In the genomic region with DNA sequence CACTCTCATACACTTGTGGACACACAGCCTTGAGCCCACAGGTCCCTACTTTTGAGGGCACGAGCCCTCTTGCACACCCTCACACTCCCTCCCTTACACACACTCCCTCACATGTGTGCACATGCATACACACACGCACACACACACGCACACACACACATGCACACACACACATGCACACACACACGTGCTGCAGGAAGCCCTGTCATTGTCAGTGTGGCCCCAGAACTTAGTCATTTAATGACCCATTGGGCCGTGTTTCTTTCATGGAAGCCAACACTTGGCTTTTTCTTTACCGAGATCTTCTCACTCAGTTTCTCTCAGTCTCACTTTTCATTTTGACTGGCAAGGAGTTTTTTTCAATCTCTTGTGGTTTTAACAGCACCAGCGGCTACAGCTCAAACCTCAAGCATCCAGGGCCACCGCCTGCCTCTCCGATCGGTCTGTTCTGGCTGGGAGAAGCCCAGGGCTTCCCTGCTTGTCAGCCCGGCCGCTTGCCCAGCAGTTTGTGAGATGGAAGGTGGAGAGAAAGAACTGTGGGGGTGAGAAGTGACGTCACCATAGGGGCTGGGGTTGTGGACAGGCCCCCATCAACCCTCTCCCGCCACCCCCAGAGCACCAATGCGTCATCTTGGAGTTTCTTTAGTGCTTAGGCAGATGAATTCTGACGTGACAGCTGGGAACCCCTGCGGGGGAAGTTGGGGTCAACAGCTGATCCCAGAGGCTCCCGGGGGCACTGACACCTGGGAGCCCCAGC, we compare ENCODE assay signal across 1 cellular context.
A peak's percentile ranks its signal among the peaks of the same experiment; 100 is the strongest.
TF ChIP-seq lines count a peak whose summit lies in the region.

No MANE protein-coding gene starts in this region.

TF ChIP-seq in GM12878, 131 proteins besides CTCF, POLR2A, EP300 and RAD21 (continued from another document and continues in another):
- TF ChIP-seq, protein P1, sequence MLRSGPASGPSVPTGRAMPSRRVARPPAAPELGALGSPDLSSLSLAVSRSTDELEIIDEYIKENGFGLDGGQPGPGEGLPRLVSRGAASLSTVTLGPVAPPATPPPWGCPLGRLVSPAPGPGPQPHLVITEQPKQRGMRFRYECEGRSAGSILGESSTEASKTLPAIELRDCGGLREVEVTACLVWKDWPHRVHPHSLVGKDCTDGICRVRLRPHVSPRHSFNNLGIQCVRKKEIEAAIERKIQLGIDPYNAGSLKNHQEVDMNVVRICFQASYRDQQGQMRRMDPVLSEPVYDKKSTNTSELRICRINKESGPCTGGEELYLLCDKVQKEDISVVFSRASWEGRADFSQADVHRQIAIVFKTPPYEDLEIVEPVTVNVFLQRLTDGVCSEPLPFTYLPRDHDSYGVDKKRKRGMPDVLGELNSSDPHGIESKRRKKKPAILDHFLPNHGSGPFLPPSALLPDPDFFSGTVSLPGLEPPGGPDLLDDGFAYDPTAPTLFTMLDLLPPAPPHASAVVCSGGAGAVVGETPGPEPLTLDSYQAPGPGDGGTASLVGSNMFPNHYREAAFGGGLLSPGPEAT (IDR thresholded peaks at IDR 0.05; ENCODE audit: low read depth) = peak; percentile 94
- TF ChIP-seq DPF2 (IDR thresholded peaks at IDR 0.05) (peak; percentile 98), ZNF24 (IDR thresholded peaks at IDR 0.05) (peak; percentile 21; the same call in 1 of the 2 replicates), KDM1A (IDR thresholded peaks at IDR 0.05; ENCODE audit: borderline replicate concordance) (peak; percentile 75; the same call in 1 of the 2 replicates), TCF12 (IDR thresholded peaks at IDR 0.05; ENCODE audit: low read depth, low read length) (peak; percentile 93), JUNB (IDR thresholded peaks at IDR 0.05) (peak; percentile 98), ZNF207 (IDR thresholded peaks at IDR 0.05; ENCODE audit: borderline replicate concordance) (peak; percentile 81; the same call in 1 of the 2 replicates), NFIC (IDR thresholded peaks at IDR 0.05; ENCODE audit: low read depth, low read length) (no peak), TARDBP (IDR thresholded peaks at IDR 0.05; ENCODE audit: borderline replicate concordance) (peak; percentile 71; the same call in 1 of the 2 replicates), TCF7 (IDR thresholded peaks at IDR 0.05; ENCODE audit: borderline replicate concordance) (peak; percentile 79), BMI1 (IDR thresholded peaks at IDR 0.05; ENCODE audit: borderline replicate concordance) (peak; percentile 48; the same call in 1 of the 2 replicates), CBX5 (IDR thresholded peaks at IDR 0.05; ENCODE audit: low read depth) (no peak), MTA3 (IDR thresholded peaks at IDR 0.05; ENCODE audit: borderline replicate concordance, low read length) (no peak), PAX5 (IDR thresholded peaks at IDR 0.05; ENCODE audit: borderline replicate concordance, low read depth, low read length) (peak; percentile 75), NR2C1 (IDR thresholded peaks at IDR 0.05) (no peak; the same call in 1 of the 2 replicates), ASH2L (IDR thresholded peaks at IDR 0.05; ENCODE audit: borderline replicate concordance, low read depth) (peak; percentile 61; the same call in 1 of the 2 replicates), PML (IDR thresholded peaks at IDR 0.05; ENCODE audit: low read length) (no peak), LARP7 (IDR thresholded peaks at IDR 0.05) (0 out of 2 replicates have a peak, but pooled peaks have one; percentile 16), ZNF217 (IDR thresholded peaks at IDR 0.05) (0 out of 2 replicates have a peak, but pooled peaks have one; percentile 14), WRNIP1 (IDR thresholded peaks at IDR 0.05; ENCODE audit: borderline replicate concordance, low read depth, low read length) (no peak), NR2F1 (conservative IDR thresholded peaks at IDR 0.05) (peak; percentile 91), NBN (IDR thresholded peaks at IDR 0.05) (peak; percentile 98), ZNF384 (IDR thresholded peaks at IDR 0.05; ENCODE audit: borderline replicate concordance, low read depth, low read length) (peak; percentile 92), MTA2 (IDR thresholded peaks at IDR 0.05; ENCODE audit: low read depth) (peak; percentile 86), HDGF (IDR thresholded peaks at IDR 0.05) (peak; percentile 99; the same call in 1 of the 2 replicates), TBL1XR1 (IDR thresholded peaks at IDR 0.05; ENCODE audit: low read depth, low read length) (peak; percentile 88), TAF1 (IDR thresholded peaks at IDR 0.05; ENCODE audit: borderline replicate concordance, low read depth, low read length) (no peak), JUND (IDR thresholded peaks at IDR 0.05; ENCODE audit: low read depth, low read length) (peak; percentile 72), POU2F2 (IDR thresholded peaks at IDR 0.05; ENCODE audit: borderline replicate concordance, low read depth, low read length) (peak; percentile 79), RB1 (IDR thresholded peaks at IDR 0.05; ENCODE audit: borderline replicate concordance) (no peak; the same call in 1 of the 2 replicates)
- TF ChIP-seq, protein P2, sequence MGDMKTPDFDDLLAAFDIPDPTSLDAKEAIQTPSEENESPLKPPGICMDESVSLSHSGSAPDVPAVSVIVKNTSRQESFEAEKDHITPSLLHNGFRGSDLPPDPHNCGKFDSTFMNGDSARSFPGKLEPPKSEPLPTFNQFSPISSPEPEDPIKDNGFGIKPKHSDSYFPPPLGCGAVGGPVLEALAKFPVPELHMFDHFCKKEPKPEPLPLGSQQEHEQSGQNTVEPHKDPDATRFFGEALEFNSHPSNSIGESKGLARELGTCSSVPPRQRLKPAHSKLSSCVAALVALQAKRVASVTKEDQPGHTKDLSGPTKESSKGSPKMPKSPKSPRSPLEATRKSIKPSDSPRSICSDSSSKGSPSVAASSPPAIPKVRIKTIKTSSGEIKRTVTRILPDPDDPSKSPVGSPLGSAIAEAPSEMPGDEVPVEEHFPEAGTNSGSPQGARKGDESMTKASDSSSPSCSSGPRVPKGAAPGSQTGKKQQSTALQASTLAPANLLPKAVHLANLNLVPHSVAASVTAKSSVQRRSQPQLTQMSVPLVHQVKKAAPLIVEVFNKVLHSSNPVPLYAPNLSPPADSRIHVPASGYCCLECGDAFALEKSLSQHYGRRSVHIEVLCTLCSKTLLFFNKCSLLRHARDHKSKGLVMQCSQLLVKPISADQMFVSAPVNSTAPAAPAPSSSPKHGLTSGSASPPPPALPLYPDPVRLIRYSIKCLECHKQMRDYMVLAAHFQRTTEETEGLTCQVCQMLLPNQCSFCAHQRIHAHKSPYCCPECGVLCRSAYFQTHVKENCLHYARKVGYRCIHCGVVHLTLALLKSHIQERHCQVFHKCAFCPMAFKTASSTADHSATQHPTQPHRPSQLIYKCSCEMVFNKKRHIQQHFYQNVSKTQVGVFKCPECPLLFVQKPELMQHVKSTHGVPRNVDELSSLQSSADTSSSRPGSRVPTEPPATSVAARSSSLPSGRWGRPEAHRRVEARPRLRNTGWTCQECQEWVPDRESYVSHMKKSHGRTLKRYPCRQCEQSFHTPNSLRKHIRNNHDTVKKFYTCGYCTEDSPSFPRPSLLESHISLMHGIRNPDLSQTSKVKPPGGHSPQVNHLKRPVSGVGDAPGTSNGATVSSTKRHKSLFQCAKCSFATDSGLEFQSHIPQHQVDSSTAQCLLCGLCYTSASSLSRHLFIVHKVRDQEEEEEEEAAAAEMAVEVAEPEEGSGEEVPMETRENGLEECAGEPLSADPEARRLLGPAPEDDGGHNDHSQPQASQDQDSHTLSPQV (IDR thresholded peaks at IDR 0.05) = peak; percentile 40; the same call in 1 of the 2 replicates
- TF ChIP-seq, protein P3, sequence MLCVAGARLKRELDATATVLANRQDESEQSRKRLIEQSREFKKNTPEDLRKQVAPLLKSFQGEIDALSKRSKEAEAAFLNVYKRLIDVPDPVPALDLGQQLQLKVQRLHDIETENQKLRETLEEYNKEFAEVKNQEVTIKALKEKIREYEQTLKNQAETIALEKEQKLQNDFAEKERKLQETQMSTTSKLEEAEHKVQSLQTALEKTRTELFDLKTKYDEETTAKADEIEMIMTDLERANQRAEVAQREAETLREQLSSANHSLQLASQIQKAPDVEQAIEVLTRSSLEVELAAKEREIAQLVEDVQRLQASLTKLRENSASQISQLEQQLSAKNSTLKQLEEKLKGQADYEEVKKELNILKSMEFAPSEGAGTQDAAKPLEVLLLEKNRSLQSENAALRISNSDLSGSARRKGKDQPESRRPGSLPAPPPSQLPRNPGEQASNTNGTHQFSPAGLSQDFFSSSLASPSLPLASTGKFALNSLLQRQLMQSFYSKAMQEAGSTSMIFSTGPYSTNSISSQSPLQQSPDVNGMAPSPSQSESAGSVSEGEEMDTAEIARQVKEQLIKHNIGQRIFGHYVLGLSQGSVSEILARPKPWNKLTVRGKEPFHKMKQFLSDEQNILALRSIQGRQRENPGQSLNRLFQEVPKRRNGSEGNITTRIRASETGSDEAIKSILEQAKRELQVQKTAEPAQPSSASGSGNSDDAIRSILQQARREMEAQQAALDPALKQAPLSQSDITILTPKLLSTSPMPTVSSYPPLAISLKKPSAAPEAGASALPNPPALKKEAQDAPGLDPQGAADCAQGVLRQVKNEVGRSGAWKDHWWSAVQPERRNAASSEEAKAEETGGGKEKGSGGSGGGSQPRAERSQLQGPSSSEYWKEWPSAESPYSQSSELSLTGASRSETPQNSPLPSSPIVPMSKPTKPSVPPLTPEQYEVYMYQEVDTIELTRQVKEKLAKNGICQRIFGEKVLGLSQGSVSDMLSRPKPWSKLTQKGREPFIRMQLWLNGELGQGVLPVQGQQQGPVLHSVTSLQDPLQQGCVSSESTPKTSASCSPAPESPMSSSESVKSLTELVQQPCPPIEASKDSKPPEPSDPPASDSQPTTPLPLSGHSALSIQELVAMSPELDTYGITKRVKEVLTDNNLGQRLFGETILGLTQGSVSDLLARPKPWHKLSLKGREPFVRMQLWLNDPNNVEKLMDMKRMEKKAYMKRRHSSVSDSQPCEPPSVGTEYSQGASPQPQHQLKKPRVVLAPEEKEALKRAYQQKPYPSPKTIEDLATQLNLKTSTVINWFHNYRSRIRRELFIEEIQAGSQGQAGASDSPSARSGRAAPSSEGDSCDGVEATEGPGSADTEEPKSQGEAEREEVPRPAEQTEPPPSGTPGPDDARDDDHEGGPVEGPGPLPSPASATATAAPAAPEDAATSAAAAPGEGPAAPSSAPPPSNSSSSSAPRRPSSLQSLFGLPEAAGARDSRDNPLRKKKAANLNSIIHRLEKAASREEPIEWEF (IDR thresholded peaks at IDR 0.05; ENCODE audit: insufficient replicate concordance, low read depth, low read length) = peak; percentile 69
- TF ChIP-seq, protein P4, sequence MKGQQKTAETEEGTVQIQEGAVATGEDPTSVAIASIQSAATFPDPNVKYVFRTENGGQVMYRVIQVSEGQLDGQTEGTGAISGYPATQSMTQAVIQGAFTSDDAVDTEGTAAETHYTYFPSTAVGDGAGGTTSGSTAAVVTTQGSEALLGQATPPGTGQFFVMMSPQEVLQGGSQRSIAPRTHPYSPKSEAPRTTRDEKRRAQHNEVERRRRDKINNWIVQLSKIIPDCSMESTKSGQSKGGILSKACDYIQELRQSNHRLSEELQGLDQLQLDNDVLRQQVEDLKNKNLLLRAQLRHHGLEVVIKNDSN (IDR thresholded peaks at IDR 0.05; ENCODE audit: borderline replicate concordance, extremely low read length, insufficient read depth, low read depth, low read length) = peak; percentile 10
- TF ChIP-seq, protein P5, sequence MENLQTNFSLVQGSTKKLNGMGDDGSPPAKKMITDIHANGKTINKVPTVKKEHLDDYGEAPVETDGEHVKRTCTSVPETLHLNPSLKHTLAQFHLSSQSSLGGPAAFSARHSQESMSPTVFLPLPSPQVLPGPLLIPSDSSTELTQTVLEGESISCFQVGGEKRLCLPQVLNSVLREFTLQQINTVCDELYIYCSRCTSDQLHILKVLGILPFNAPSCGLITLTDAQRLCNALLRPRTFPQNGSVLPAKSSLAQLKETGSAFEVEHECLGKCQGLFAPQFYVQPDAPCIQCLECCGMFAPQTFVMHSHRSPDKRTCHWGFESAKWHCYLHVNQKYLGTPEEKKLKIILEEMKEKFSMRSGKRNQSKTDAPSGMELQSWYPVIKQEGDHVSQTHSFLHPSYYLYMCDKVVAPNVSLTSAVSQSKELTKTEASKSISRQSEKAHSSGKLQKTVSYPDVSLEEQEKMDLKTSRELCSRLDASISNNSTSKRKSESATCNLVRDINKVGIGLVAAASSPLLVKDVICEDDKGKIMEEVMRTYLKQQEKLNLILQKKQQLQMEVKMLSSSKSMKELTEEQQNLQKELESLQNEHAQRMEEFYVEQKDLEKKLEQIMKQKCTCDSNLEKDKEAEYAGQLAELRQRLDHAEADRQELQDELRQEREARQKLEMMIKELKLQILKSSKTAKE (IDR thresholded peaks at IDR 0.05; ENCODE audit: low read depth, poor library complexity, severe bottlenecking) = peak; percentile 96
- TF ChIP-seq, protein P6, sequence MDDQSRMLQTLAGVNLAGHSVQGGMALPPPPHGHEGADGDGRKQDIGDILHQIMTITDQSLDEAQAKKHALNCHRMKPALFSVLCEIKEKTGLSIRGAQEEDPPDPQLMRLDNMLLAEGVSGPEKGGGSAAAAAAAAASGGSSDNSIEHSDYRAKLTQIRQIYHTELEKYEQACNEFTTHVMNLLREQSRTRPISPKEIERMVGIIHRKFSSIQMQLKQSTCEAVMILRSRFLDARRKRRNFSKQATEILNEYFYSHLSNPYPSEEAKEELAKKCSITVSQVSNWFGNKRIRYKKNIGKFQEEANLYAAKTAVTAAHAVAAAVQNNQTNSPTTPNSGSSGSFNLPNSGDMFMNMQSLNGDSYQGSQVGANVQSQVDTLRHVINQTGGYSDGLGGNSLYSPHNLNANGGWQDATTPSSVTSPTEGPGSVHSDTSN (IDR thresholded peaks at IDR 0.05; ENCODE audit: insufficient replicate concordance, low read depth, low read length) = peak; percentile 53
- TF ChIP-seq, protein P7, sequence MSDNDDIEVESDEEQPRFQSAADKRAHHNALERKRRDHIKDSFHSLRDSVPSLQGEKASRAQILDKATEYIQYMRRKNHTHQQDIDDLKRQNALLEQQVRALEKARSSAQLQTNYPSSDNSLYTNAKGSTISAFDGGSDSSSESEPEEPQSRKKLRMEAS (IDR thresholded peaks at IDR 0.05; ENCODE audit: low read depth, low read length) = peak; percentile 53
- TF ChIP-seq, protein P8, sequence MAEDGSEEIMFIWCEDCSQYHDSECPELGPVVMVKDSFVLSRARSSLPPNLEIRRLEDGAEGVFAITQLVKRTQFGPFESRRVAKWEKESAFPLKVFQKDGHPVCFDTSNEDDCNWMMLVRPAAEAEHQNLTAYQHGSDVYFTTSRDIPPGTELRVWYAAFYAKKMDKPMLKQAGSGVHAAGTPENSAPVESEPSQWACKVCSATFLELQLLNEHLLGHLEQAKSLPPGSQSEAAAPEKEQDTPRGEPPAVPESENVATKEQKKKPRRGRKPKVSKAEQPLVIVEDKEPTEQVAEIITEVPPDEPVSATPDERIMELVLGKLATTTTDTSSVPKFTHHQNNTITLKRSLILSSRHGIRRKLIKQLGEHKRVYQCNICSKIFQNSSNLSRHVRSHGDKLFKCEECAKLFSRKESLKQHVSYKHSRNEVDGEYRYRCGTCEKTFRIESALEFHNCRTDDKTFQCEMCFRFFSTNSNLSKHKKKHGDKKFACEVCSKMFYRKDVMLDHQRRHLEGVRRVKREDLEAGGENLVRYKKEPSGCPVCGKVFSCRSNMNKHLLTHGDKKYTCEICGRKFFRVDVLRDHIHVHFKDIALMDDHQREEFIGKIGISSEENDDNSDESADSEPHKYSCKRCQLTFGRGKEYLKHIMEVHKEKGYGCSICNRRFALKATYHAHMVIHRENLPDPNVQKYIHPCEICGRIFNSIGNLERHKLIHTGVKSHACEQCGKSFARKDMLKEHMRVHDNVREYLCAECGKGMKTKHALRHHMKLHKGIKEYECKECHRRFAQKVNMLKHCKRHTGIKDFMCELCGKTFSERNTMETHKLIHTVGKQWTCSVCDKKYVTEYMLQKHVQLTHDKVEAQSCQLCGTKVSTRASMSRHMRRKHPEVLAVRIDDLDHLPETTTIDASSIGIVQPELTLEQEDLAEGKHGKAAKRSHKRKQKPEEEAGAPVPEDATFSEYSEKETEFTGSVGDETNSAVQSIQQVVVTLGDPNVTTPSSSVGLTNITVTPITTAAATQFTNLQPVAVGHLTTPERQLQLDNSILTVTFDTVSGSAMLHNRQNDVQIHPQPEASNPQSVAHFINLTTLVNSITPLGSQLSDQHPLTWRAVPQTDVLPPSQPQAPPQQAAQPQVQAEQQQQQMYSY (CRISPR knock-in tag; IDR thresholded peaks at IDR 0.05) = peak; percentile 37; the same call in 1 of the 2 replicates
